1 cellular context compared by ENCODE assay signal in the genomic region with DNA sequence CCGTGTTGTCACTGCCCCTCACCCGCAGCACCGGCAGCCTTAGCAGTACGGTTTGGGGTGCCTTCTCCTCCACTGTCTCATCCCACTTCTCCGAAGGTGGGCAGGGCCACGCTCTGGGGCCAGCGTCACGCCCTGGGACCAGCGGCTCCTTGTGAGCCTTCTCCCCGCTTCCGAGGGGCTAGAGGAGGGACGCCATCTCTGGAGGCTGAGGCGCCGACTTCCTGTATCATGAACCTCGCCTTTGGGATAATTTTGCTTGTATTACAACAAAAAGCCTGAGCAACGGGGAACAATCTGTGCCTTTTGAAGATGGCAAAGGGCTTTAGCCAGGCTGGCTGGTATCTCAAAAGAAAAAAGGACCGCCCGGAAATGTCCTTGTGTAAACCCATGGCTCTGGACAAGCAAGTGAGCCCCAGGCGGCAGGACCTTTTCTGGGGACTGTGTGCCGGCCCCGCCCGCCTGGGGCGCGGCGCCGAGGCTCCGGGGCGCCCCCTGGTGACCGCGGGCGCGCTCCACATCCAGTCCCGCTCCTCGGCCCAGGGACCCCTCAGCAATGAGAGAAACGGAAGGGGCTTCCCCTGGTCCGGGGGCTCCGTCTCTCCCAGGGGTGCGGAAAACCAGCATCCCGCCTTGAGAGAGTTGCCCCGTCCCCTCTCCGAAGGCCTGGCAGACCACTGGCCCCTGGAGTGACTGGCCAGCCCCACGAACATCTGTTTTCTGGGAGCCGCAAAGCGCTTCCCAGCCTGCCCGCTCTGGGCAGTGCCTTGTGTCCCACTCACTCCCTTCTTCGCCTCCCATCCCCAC.
TF ChIP-seq lines count a peak whose summit lies in the region.

No MANE protein-coding gene starts in this region.

TF ChIP-seq in HepG2, 621 proteins besides CTCF, POLR2A, EP300 and RAD21 (continued from another document and continues in another):
- no peak for TF ChIP-seq ZFY (CRISPR knock-in tag; IDR thresholded peaks at IDR 0.05)
- TF ChIP-seq NR2C2 (CRISPR knock-in tag; IDR thresholded peaks at IDR 0.05; ENCODE audit: borderline replicate concordance), result no peak
- peak; percentile 43; the same call in 1 of the 2 replicates for TF ChIP-seq POLR2AphosphoS5 (IDR thresholded peaks at IDR 0.05; ENCODE audit: low read depth, low read length)
- TF ChIP-seq ZNF605 (CRISPR knock-in tag; IDR thresholded peaks at IDR 0.05), result peak; percentile 20; the same call in 1 of the 2 replicates
- no peak for TF ChIP-seq RORA (CRISPR knock-in tag; IDR thresholded peaks at IDR 0.05)
- peak; percentile 77; the same call in 1 of the 2 replicates for TF ChIP-seq FIP1L1 (IDR thresholded peaks at IDR 0.05; ENCODE audit: borderline replicate concordance, insufficient read depth, low read depth, low read length)
- no peak for TF ChIP-seq CREB3 (CRISPR knock-in tag; IDR thresholded peaks at IDR 0.05)
- TF ChIP-seq ZNF800 (CRISPR knock-in tag; IDR thresholded peaks at IDR 0.05), result no peak
- TF ChIP-seq, protein P1, sequence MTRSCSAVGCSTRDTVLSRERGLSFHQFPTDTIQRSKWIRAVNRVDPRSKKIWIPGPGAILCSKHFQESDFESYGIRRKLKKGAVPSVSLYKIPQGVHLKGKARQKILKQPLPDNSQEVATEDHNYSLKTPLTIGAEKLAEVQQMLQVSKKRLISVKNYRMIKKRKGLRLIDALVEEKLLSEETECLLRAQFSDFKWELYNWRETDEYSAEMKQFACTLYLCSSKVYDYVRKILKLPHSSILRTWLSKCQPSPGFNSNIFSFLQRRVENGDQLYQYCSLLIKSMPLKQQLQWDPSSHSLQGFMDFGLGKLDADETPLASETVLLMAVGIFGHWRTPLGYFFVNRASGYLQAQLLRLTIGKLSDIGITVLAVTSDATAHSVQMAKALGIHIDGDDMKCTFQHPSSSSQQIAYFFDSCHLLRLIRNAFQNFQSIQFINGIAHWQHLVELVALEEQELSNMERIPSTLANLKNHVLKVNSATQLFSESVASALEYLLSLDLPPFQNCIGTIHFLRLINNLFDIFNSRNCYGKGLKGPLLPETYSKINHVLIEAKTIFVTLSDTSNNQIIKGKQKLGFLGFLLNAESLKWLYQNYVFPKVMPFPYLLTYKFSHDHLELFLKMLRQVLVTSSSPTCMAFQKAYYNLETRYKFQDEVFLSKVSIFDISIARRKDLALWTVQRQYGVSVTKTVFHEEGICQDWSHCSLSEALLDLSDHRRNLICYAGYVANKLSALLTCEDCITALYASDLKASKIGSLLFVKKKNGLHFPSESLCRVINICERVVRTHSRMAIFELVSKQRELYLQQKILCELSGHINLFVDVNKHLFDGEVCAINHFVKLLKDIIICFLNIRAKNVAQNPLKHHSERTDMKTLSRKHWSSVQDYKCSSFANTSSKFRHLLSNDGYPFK (CRISPR knock-in tag; IDR thresholded peaks at IDR 0.05; ENCODE audit: borderline replicate concordance), result no peak
- TF ChIP-seq TARDBP (CRISPR knock-in tag; IDR thresholded peaks at IDR 0.05), result 0 out of 2 replicates have a peak, but pooled peaks have one; percentile 10
- TF ChIP-seq, protein P2, sequence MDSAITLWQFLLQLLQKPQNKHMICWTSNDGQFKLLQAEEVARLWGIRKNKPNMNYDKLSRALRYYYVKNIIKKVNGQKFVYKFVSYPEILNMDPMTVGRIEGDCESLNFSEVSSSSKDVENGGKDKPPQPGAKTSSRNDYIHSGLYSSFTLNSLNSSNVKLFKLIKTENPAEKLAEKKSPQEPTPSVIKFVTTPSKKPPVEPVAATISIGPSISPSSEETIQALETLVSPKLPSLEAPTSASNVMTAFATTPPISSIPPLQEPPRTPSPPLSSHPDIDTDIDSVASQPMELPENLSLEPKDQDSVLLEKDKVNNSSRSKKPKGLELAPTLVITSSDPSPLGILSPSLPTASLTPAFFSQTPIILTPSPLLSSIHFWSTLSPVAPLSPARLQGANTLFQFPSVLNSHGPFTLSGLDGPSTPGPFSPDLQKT (CRISPR knock-in tag; IDR thresholded peaks at IDR 0.05; ENCODE audit: borderline replicate concordance), result no peak
- TF ChIP-seq DNMT3B (CRISPR knock-in tag; conservative IDR thresholded peaks at IDR 0.05), result no peak
- TF ChIP-seq IRF2 (CRISPR knock-in tag; IDR thresholded peaks at IDR 0.05), result peak; percentile 47; the same call in 1 of the 2 replicates
- no peak for TF ChIP-seq MTF2 (CRISPR knock-in tag; IDR thresholded peaks at IDR 0.05; ENCODE audit: borderline replicate concordance)
- TF ChIP-seq, protein P3, sequence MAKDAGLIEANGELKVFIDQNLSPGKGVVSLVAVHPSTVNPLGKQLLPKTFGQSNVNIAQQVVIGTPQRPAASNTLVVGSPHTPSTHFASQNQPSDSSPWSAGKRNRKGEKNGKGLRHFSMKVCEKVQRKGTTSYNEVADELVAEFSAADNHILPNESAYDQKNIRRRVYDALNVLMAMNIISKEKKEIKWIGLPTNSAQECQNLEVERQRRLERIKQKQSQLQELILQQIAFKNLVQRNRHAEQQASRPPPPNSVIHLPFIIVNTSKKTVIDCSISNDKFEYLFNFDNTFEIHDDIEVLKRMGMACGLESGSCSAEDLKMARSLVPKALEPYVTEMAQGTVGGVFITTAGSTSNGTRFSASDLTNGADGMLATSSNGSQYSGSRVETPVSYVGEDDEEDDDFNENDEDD (CRISPR knock-in tag; IDR thresholded peaks at IDR 0.05; ENCODE audit: borderline replicate concordance), result peak; percentile 42; the same call in 1 of the 2 replicates
- TF ChIP-seq HMG20A (CRISPR knock-in tag; IDR thresholded peaks at IDR 0.05; ENCODE audit: borderline replicate concordance), result no peak
- no peak for TF ChIP-seq SRSF4 (IDR thresholded peaks at IDR 0.05; ENCODE audit: low read depth, low read length, poor library complexity, severe bottlenecking)
- TF ChIP-seq TAF1 (CRISPR knock-in tag; IDR thresholded peaks at IDR 0.05), result no peak
- TF ChIP-seq ZNF503 (CRISPR knock-in tag; IDR thresholded peaks at IDR 0.05), result no peak
- TF ChIP-seq RELA (CRISPR knock-in tag; IDR thresholded peaks at IDR 0.05), result no peak
- no peak for TF ChIP-seq FLYWCH1 (CRISPR knock-in tag; IDR thresholded peaks at IDR 0.05)
- TF ChIP-seq ZNF615 (CRISPR knock-in tag; IDR thresholded peaks at IDR 0.05; ENCODE audit: borderline replicate concordance), result no peak
- TF ChIP-seq ZNF788 (CRISPR knock-in tag; IDR thresholded peaks at IDR 0.05; ENCODE audit: borderline replicate concordance), result no peak
- no peak for TF ChIP-seq ZNF547 (CRISPR knock-in tag; IDR thresholded peaks at IDR 0.05)
- TF ChIP-seq ZNF550 (CRISPR knock-in tag; IDR thresholded peaks at IDR 0.05; ENCODE audit: borderline replicate concordance), result no peak
- no peak for TF ChIP-seq ZNF232 (CRISPR knock-in tag; IDR thresholded peaks at IDR 0.05; ENCODE audit: borderline replicate concordance)
- peak; percentile 16; the same call in 1 of the 2 replicates for TF ChIP-seq ZNF891 (CRISPR knock-in tag; IDR thresholded peaks at IDR 0.05)
- no peak for TF ChIP-seq ZSCAN22 (CRISPR knock-in tag; IDR thresholded peaks at IDR 0.05)
- peak; percentile 40 for TF ChIP-seq MED8 (CRISPR knock-in tag; IDR thresholded peaks at IDR 0.05; ENCODE audit: insufficient replicate concordance)
- 0 out of 2 replicates have a peak, but pooled peaks have one; percentile 63 for TF ChIP-seq TP53 (CRISPR knock-in tag; conservative IDR thresholded peaks at IDR 0.05)
- TF ChIP-seq, protein P4, sequence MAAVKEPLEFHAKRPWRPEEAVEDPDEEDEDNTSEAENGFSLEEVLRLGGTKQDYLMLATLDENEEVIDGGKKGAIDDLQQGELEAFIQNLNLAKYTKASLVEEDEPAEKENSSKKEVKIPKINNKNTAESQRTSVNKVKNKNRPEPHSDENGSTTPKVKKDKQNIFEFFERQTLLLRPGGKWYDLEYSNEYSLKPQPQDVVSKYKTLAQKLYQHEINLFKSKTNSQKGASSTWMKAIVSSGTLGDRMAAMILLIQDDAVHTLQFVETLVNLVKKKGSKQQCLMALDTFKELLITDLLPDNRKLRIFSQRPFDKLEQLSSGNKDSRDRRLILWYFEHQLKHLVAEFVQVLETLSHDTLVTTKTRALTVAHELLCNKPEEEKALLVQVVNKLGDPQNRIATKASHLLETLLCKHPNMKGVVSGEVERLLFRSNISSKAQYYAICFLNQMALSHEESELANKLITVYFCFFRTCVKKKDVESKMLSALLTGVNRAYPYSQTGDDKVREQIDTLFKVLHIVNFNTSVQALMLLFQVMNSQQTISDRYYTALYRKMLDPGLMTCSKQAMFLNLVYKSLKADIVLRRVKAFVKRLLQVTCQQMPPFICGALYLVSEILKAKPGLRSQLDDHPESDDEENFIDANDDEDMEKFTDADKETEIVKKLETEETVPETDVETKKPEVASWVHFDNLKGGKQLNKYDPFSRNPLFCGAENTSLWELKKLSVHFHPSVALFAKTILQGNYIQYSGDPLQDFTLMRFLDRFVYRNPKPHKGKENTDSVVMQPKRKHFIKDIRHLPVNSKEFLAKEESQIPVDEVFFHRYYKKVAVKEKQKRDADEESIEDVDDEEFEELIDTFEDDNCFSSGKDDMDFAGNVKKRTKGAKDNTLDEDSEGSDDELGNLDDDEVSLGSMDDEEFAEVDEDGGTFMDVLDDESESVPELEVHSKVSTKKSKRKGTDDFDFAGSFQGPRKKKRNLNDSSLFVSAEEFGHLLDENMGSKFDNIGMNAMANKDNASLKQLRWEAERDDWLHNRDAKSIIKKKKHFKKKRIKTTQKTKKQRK (IDR thresholded peaks at IDR 0.05; ENCODE audit: low read length), result no peak
- TF ChIP-seq KLF12 (CRISPR knock-in tag; IDR thresholded peaks at IDR 0.05; ENCODE audit: borderline replicate concordance), result peak; percentile 63; the same call in 1 of the 2 replicates
- TF ChIP-seq, protein P5, sequence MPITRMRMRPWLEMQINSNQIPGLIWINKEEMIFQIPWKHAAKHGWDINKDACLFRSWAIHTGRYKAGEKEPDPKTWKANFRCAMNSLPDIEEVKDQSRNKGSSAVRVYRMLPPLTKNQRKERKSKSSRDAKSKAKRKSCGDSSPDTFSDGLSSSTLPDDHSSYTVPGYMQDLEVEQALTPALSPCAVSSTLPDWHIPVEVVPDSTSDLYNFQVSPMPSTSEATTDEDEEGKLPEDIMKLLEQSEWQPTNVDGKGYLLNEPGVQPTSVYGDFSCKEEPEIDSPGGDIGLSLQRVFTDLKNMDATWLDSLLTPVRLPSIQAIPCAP (CRISPR knock-in tag; IDR thresholded peaks at IDR 0.05; ENCODE audit: low read depth), result no peak
- TF ChIP-seq ZNF782 (CRISPR knock-in tag; IDR thresholded peaks at IDR 0.05; ENCODE audit: borderline replicate concordance), result no peak
- TF ChIP-seq NKX3-1 (CRISPR knock-in tag; IDR thresholded peaks at IDR 0.05), result no peak
- no peak for TF ChIP-seq ZNF234 (CRISPR knock-in tag; conservative IDR thresholded peaks at IDR 0.05)
- TF ChIP-seq DMAP1 (CRISPR knock-in tag; IDR thresholded peaks at IDR 0.05), result no peak
- TF ChIP-seq, protein P6, sequence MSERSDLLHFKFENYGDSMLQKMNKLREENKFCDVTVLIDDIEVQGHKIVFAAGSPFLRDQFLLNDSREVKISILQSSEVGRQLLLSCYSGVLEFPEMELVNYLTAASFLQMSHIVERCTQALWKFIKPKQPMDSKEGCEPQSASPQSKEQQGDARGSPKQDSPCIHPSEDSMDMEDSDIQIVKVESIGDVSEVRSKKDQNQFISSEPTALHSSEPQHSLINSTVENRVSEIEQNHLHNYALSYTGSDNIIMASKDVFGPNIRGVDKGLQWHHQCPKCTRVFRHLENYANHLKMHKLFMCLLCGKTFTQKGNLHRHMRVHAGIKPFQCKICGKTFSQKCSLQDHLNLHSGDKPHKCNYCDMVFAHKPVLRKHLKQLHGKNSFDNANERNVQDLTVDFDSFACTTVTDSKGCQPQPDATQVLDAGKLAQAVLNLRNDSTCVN (CRISPR knock-in tag; IDR thresholded peaks at IDR 0.05; ENCODE audit: borderline replicate concordance), result no peak
- TF ChIP-seq ZBTB1 (CRISPR knock-in tag; IDR thresholded peaks at IDR 0.05; ENCODE audit: borderline replicate concordance), result no peak
- TF ChIP-seq ZBTB8A (CRISPR knock-in tag; IDR thresholded peaks at IDR 0.05; ENCODE audit: borderline replicate concordance, low read depth), result no peak
- no peak for TF ChIP-seq ZC3H13 (CRISPR knock-in tag; IDR thresholded peaks at IDR 0.05)
- no peak for TF ChIP-seq BRD4 (CRISPR knock-in tag; IDR thresholded peaks at IDR 0.05)
- no peak for TF ChIP-seq NCOR1 (IDR thresholded peaks at IDR 0.05; ENCODE audit: borderline replicate concordance, low read length)
- TF ChIP-seq PHF5A (CRISPR knock-in tag; IDR thresholded peaks at IDR 0.05; ENCODE audit: low read depth, unreplicated experiment), result peak; percentile 28
- no peak for TF ChIP-seq ASH2L (IDR thresholded peaks at IDR 0.05; ENCODE audit: insufficient read length, low read depth, low read length)
- TF ChIP-seq SCMH1 (CRISPR knock-in tag; IDR thresholded peaks at IDR 0.05; ENCODE audit: borderline replicate concordance), result no peak
- no peak for TF ChIP-seq KDM4B (CRISPR knock-in tag; IDR thresholded peaks at IDR 0.05)
- TF ChIP-seq ZNF510 (CRISPR knock-in tag; IDR thresholded peaks at IDR 0.05; ENCODE audit: low read depth), result no peak
- no peak; the same call in 1 of the 2 replicates for TF ChIP-seq SMC3 (IDR thresholded peaks at IDR 0.05; ENCODE audit: low read length)
- TF ChIP-seq ZNF563 (CRISPR knock-in tag; IDR thresholded peaks at IDR 0.05), result no peak; the same call in 1 of the 2 replicates
